In the genomic region with DNA sequence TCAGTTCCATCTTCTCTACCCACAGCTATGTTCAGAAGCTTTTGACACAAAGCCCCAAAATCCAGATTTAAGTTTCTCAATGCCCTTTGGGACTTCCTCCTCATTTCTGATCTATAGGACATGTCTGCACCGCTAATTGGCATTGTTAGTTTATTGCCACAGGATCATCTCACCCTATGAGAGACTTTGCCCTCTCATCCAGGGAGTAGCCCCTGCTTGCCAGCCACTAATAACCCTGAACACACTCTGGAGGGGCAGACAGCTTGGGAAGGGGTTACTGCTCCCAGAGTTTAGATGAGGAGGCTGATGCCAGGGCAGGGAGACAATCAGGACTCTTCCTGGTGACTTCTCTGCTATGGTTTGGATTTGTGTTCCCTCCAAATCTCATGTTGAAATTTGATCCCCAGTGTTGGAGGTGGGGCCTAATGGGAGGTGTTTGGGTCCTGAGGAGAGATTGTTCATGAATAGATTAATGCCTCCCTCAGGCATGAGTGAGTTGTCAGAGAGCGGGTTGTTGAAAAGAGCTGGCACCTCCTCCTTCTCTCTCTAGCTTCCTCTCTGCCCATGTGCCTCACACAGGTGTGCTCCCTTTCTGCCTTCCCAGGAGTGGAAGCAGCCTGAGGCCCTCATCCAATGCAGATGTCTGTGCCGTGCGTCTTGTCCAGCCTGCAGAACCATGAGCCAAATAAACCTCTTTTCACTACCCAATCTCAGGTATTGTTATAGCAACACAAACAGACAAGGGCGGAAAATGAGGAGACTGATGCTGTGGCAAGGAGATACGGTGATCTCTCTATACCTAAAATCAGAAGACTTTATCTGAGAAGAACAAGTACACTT, we compare ENCODE assay signal across 24 cellular contexts. TPM values are rescaled to one million over a fixed set of nuclear protein-coding genes. Genes with fewer than 3 reads are reported as not detected.
DNase-seq lines count a peak whose midpoint lies in the region; ATAC-seq and TF ChIP-seq lines count a peak whose summit lies in the region.
"Had no signal": no experiment of that assay in that cellular context is flagged by ENCODE, and none has a peak within 500 bp of the region (broad histone marks: within the 10 kb centered on the region; RNA-seq: fewer than 3 reads in every experiment).

No MANE protein-coding gene starts in this region.

- no peak for TF ChIP-seq POLR2A in body of pancreas (IDR thresholded peaks at IDR 0.05)

- POLR2A ChIA-PET in HEK293 (lab: Yijun Ruan, JAX) = no interaction called here
- POLR2A ChIA-PET in CD4-positive, alpha-beta T cell (lab: Charles Lee) = no interaction called here

- ATAC-seq in body of pancreas (no peak), GM18519 (IDR thresholded peaks at IDR 0.05; ENCODE audit: low FRiP score, unreplicated experiment) (no peak)
- ATAC-seq in CD4-positive, alpha-beta T cell (ENCODE audit: poor library complexity) = no peak
- ATAC-seq: right cardiac atrium had no signal

- 64 to 67% methylated on average over 6 of the region's 6 CpGs for WGBS in body of pancreas, 2 donors

- intact Hi-C loops in body of pancreas (cut with DNase I) = no loop called here
- intact Hi-C loops in CD4-positive, alpha-beta T cell (cut with DNase I, micrococcal nuclease) = loop anchor here in 1 of 2 experiments (10.0 kb wide), 3 partner anchors 582 to 858 kb away; a partner anchor contains a TSS

- H3K27me3 Mint-ChIP-seq in nephron (ENCODE audit: low read depth) = no peaks in the 10 kb centered on the region
- H3K27me3 Mint-ChIP-seq in CD4-positive, alpha-beta T cell = no peaks in the 10 kb centered on the region

- H3K36me3 ChIP-seq in HEK293 (ENCODE audit: control insufficient read depth in 2 of 2, insufficient read depth in 1 of 2, low read length in 2 of 2) (no peaks in the 10 kb centered on the region), body of pancreas (replicated peaks in 1 of 2; ENCODE audit: insufficient read depth in 1 of 2, low read depth in 2 of 2) (no peaks in the 10 kb centered on the region)
- H3K36me3 ChIP-seq: esophagus muscularis mucosa, left ventricle myocardium inferior, tibial artery had no signal

- H3K4me3 Mint-ChIP-seq in nephron = peak overlapping the region; percentile 18 to 78 (median 49)
- H3K4me3 Mint-ChIP-seq in CD4-positive, alpha-beta T cell = no peak overlapping the region
- H3K4me3 Mint-ChIP-seq: activated CD4-positive, alpha-beta T cell treated with anti-CD3 and anti-CD28 coated beads, Interleukin-2, amount 10 ng/mL, durations not matched to agents 24 days and 14 days had no signal

- H3K4me3 ChIP-seq in HEK293 (ENCODE audit: low read depth, low read length) (no peak overlapping the region), body of pancreas (no peak overlapping the region)
- H3K4me3 ChIP-seq: esophagus muscularis mucosa, left ventricle myocardium inferior, tibial artery had no signal

- no peaks in the 10 kb centered on the region for H3K36me3 Mint-ChIP-seq in nephron (ENCODE audit: low read depth)
- peaks cover 8% of the 10 kb centered on the region for H3K36me3 Mint-ChIP-seq in CD4-positive, alpha-beta T cell (ENCODE audit: low read depth)

- H3K27me3 ChIP-seq in body of pancreas = no peaks in the 10 kb centered on the region
- H3K27me3 ChIP-seq in CD4-positive, alpha-beta T cell (ENCODE audit: control insufficient read depth, insufficient read depth, low read length) = no peaks in the 10 kb centered on the region
- H3K27me3 ChIP-seq: esophagus muscularis mucosa, tibial artery had no signal

- H3K9me3 Mint-ChIP-seq in nephron = no peaks in the 10 kb centered on the region
- H3K9me3 Mint-ChIP-seq in CD4-positive, alpha-beta T cell = no peaks in the 10 kb centered on the region

- TF ChIP-seq CTCF in C4-2B (conservative IDR thresholded peaks at IDR 0.05) = no peak
- no peak for TF ChIP-seq CTCF in HEK293 (tag by site-specific recombination; IDR thresholded peaks at IDR 0.05)
- TF ChIP-seq CTCF in body of pancreas (IDR thresholded peaks at IDR 0.05) = no peak
- TF ChIP-seq CTCF in nephron (IDR thresholded peaks at IDR 0.05; ENCODE audit: unreplicated experiment in 3 of 3) = no peak
- no peak for TF ChIP-seq CTCF in CD4-positive, alpha-beta T cell (IDR thresholded peaks at IDR 0.05)

- DNase-seq in body of pancreas = no peak
- no peak for DNase-seq in GM03348 (ENCODE audit: low spot score)
- no peak for DNase-seq in activated CD4-positive, alpha-beta T cell treated with anti-CD3 and anti-CD28 coated beads for 48 hours
- no peak for DNase-seq in CD4-positive, alpha-beta T cell
- DNase-seq: activated CD4-positive, alpha-beta T cell treated with anti-CD3 and anti-CD28 coated beads, Interleukin-2, amount 10 ng/mL, durations not matched to agents 24 days and 14 days; activated naive CD4-positive, alpha-beta T cell; amniotic stem cell; central memory CD4-positive, alpha-beta T cell; COR-L47; effector CD4-positive, alpha-beta T cell; KBM-7; left ventricle myocardium inferior; NCI-H1092 treated with DMSO at 0.1 percent for 48 hours; occipital lobe; right cardiac atrium; stimulated activated naive CD4-positive, alpha-beta T cell treated with Interleukin-2 at 50 U/mL for 16 hours; tibial artery had no signal

- CTCF ChIA-PET in HEK293 (lab: Yijun Ruan, JAX) = interaction anchor here (0.6 to 0.9 kb wide), 3 partner anchors 36 to 174 kb away, joined by 3 read pairs; no protein-coding TSS in a partner anchor
- CTCF ChIA-PET in CD4-positive, alpha-beta T cell (lab: Charles Lee) = no interaction called here

- H3K27ac ChIP-seq in C4-2B (peak overlapping the region; percentile 97), HEK293 (ENCODE audit: extremely low read depth, low read depth, low read length) (no peak overlapping the region), body of pancreas (peak overlapping the region in 3 of 4 donors; percentile 20 to 98 (median 40))
- no peak overlapping the region for H3K27ac ChIP-seq in CD4-positive, alpha-beta T cell (ENCODE audit: low read depth, low read length)
- H3K27ac ChIP-seq: esophagus muscularis mucosa, left ventricle myocardium inferior, RWPE1, tibial artery had no signal

- peak overlapping the region in 2 of 3 experiments; percentile 55 to 71 for H3K27ac Mint-ChIP-seq in nephron
- no peak overlapping the region for H3K27ac Mint-ChIP-seq in CD4-positive, alpha-beta T cell
- H3K27ac Mint-ChIP-seq: activated CD4-positive, alpha-beta T cell treated with anti-CD3 and anti-CD28 coated beads, Interleukin-2, amount 10 ng/mL, durations not matched to agents 24 days and 14 days had no signal

- H3K4me1 ChIP-seq in HEK293 (ENCODE audit: control insufficient read depth, insufficient read depth, low read length) (no peaks in the 10 kb centered on the region), body of pancreas (peaks cover 67% of the 10 kb centered on the region)

- no peaks in the 10 kb centered on the region for H3K9me3 ChIP-seq in HEK293 (ENCODE audit: control insufficient read depth, insufficient read depth, low read depth, low read length)
- no peaks in the 10 kb centered on the region for H3K9me3 ChIP-seq in body of pancreas
- H3K9me3 ChIP-seq in CD4-positive, alpha-beta T cell (ENCODE audit: control insufficient read depth, low read length) = no peaks in the 10 kb centered on the region
- H3K9me3 ChIP-seq: esophagus muscularis mucosa, left ventricle myocardium inferior, tibial artery had no signal

- peaks cover 42% of the 10 kb centered on the region for H3K4me1 Mint-ChIP-seq in nephron
- H3K4me1 Mint-ChIP-seq in CD4-positive, alpha-beta T cell (ENCODE audit: low read depth) = peaks cover 24% of the 10 kb centered on the region

TF ChIP-seq in HEK293, 187 proteins besides CTCF, POLR2A, EP300 and RAD21 (continues in another document):
- peak; percentile 38; the same call in 1 of the 2 replicates for TF ChIP-seq ZBTB17 (tag by site-specific recombination; IDR thresholded peaks at IDR 0.05)
- no peak for TF ChIP-seq ZNF391 (tag by site-specific recombination; IDR thresholded peaks at IDR 0.05; ENCODE audit: borderline replicate concordance, low read depth)
- TF ChIP-seq ZFP37 (tag by site-specific recombination; IDR thresholded peaks at IDR 0.05) = no peak
- TF ChIP-seq, protein P1, sequence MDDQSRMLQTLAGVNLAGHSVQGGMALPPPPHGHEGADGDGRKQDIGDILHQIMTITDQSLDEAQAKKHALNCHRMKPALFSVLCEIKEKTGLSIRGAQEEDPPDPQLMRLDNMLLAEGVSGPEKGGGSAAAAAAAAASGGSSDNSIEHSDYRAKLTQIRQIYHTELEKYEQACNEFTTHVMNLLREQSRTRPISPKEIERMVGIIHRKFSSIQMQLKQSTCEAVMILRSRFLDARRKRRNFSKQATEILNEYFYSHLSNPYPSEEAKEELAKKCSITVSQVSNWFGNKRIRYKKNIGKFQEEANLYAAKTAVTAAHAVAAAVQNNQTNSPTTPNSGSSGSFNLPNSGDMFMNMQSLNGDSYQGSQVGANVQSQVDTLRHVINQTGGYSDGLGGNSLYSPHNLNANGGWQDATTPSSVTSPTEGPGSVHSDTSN (CRISPR knock-in tag; IDR thresholded peaks at IDR 0.05) = no peak
- TF ChIP-seq ZNF529 (tag by site-specific recombination; IDR thresholded peaks at IDR 0.05; ENCODE audit: insufficient replicate concordance) = no peak
- TF ChIP-seq ZNF548 (tag by site-specific recombination; IDR thresholded peaks at IDR 0.05) = no peak
- no peak for TF ChIP-seq ZBTB8A (tag by site-specific recombination; IDR thresholded peaks at IDR 0.05)
- TF ChIP-seq ZNF112 (tag by site-specific recombination; IDR thresholded peaks at IDR 0.05) = no peak
- no peak for TF ChIP-seq ZNF658 (tag by site-specific recombination; IDR thresholded peaks at IDR 0.05)

RNA-seq across cellular contexts. Expression of a gene that starts 3.6 kb away (rescaled TPM):
- total RNA-seq in body of pancreas = 100 to 1,000 TPM in 1 of 2 donors, 10 to 100 TPM in 1; 74.5 to 167 TPM
- total RNA-seq in CD4-positive, alpha-beta T cell = 10 to 100 TPM; 34.4 to 36.0 TPM

RNA-seq across cellular contexts. Expression of a gene that starts 34.3 kb away (rescaled TPM):
- total RNA-seq in body of pancreas = 10 to 100 TPM; 10.1 to 16.2 TPM
- total RNA-seq in CD4-positive, alpha-beta T cell = under 1 TPM; 0.34 to 0.74 TPM
- total RNA-seq: activated CD4-positive, alpha-beta T cell treated with anti-CD3 and anti-CD28 coated beads, Interleukin-2, amount 10 ng/mL, durations not matched to agents 24 days and 14 days; glomerular endothelial cell had no signal

Comparison
In these comparisons a context has a peak if more than half of its experiments do, and no peak if none do; other contexts are left out.
1. H3K27ac ChIP-seq: peak in C4-2B (single experiment) and body of pancreas (3 of 4); none in HEK293 (single experiment) and CD4-positive, alpha-beta T cell (single experiment).
2. RNA of a gene that starts 34.3 kb away (total RNA-seq): 10.1 to 16.2 TPM in body of pancreas; 0.34 to 0.74 TPM in CD4-positive, alpha-beta T cell; every median in the first group is over 4 times any median in the second.